In the genomic region with DNA sequence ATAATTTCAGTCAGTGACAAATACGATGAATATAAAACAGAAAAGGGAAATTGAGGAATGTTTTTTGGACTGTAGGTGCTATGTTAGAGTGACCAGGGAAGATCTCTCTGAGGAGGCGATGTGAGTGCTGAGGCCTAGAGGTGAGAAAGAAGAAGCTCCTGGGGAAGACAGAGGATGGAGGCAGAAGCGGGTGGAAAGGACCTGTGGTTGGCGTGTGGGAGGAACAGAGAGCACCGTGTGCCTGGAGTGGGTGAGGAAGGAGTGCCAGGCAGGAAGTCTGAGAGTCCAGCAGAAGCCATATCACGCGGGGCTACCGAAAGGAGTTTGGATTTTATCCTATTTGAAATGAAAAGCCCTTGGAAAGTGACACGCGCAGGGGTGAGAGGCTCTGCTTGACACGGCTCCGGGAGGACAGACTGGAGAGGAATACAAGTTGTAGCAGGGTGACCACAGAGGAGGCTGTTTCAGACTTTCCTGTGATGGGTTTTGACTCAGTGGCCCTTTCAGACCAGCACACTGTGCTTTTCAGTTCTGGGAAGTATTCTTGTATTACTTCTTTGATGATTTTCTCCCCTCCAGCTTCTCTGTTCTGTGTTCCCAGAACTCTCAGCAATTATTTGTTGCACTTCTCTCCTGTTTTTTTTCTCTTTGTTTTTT, we compare ENCODE assay signal across 10 cellular contexts.
"Had no signal": no experiment of that assay in that cellular context is flagged by ENCODE, and none has a peak within 500 bp of the region (broad histone marks: within the 10 kb centered on the region; RNA-seq: fewer than 3 reads in every experiment).

No MANE protein-coding gene starts in this region.

- H3K36me3 Mint-ChIP-seq: mesothelial cell of epicardium had no signal

- H3K9me3 ChIP-seq: body of pancreas, lower lobe of right lung, thyroid gland had no signal

- H3K4me1 ChIP-seq: body of pancreas, lower lobe of right lung had no signal

- DNase-seq: activated effector memory CD4-positive, alpha-beta T cell treated with Interleukin-2 at 50 U/mL for 16 hours; amygdala; body of pancreas; caudate nucleus; left cardiac atrium; lower lobe of right lung; T1000; thyroid gland had no signal

- H3K27ac Mint-ChIP-seq: activated naive CD4-positive, alpha-beta T cell treated with anti-CD3 and anti-CD28 coated beads, Interleukin-2, amount 50 U/mL, for 24 hours; mesothelial cell of epicardium had no signal

- H3K4me1 Mint-ChIP-seq: mesothelial cell of epicardium had no signal

- H3K4me3 Mint-ChIP-seq: activated naive CD4-positive, alpha-beta T cell treated with anti-CD3 and anti-CD28 coated beads, Interleukin-2, amount 50 U/mL, for 24 hours; mesothelial cell of epicardium had no signal

- H3K36me3 ChIP-seq: lower lobe of right lung, thyroid gland had no signal

- H3K9me3 Mint-ChIP-seq: activated naive CD4-positive, alpha-beta T cell treated with anti-CD3 and anti-CD28 coated beads, Interleukin-2, amount 50 U/mL, for 24 hours; mesothelial cell of epicardium had no signal

- H3K27me3 ChIP-seq: body of pancreas, thyroid gland had no signal

- H3K27me3 Mint-ChIP-seq: activated naive CD4-positive, alpha-beta T cell treated with anti-CD3 and anti-CD28 coated beads, Interleukin-2, amount 50 U/mL, for 24 hours had no signal

- H3K4me3 ChIP-seq: body of pancreas, lower lobe of right lung, thyroid gland had no signal
